ENCODE assay signal across 16 cellular contexts in genomic region chr5:107633171-107633901, GRCh38. TPM values are rescaled to one million over a fixed set of nuclear protein-coding genes. Genes with fewer than 3 reads are reported as not detected.
DNase-seq lines count a peak whose midpoint lies in the region; ATAC-seq and TF ChIP-seq lines count a peak whose summit lies in the region.
"Had no signal": no experiment of that assay in that cellular context is flagged by ENCODE, and none has a peak within 500 bp of the region (broad histone marks: within the 10 kb centered on the region; RNA-seq: fewer than 3 reads in every experiment).

No MANE protein-coding gene starts in this region.

- ATAC-seq in stimulated activated naive B cell treated with anti-CD40 and anti-IgM and Interleukin-4, amounts not matched to agents 10 μg/mL and 1 μg/mL and 100 μg/mL, for 72 hours (replicated peaks): no peak

- H3K9me3 Mint-ChIP-seq in stimulated activated naive B cell treated with anti-CD40 and anti-IgM and Interleukin-4, amounts not matched to agents 10 μg/mL and 1 μg/mL and 100 μg/mL, for 72 hours: no peaks in the 10 kb centered on the region
- H3K9me3 Mint-ChIP-seq: activated CD4-positive, alpha-beta T cell treated with anti-CD3 and anti-CD28 coated beads, Interleukin-2, amount 10 ng/mL, durations not matched to agents 7 days and 5 days; activated naive CD8-positive, alpha-beta T cell treated with anti-CD3 and anti-CD28 coated beads, Interleukin-2, amount 10 ng/mL, durations not matched to agents 7 days and 5 days; activated T-cell treated with anti-CD3 and anti-CD28 coated beads, Interleukin-2, amount 50 U/mL, for 24 hours; T-helper 1 cell treated with Interleukin-12 subunit alpha and Interleukin-12 subunit beta and Interleukin-4 antibody, amounts not matched to agents 30 μg/mL and 1 μg/mL, for 36 hours had no signal

- TF ChIP-seq CTCF in astrocyte of the spinal cord (IDR thresholded peaks at IDR 0.05; ENCODE audit: low read depth, low read length): no peak

- H3K27me3 ChIP-seq in MG63: no peaks in the 10 kb centered on the region
- H3K27me3 ChIP-seq: pancreas had no signal

- H3K36me3 Mint-ChIP-seq in stimulated activated naive B cell treated with anti-CD40 and anti-IgM and Interleukin-4, amounts not matched to agents 10 μg/mL and 1 μg/mL and 100 μg/mL, for 72 hours: no peaks in the 10 kb centered on the region
- H3K36me3 Mint-ChIP-seq: activated naive CD8-positive, alpha-beta T cell treated with anti-CD3 and anti-CD28 coated beads, Interleukin-2, amount 10 ng/mL, durations not matched to agents 7 days and 5 days had no signal

- intact Hi-C loops in posterior vena cava (cut with DNase I): no loop called here

- H3K36me3 ChIP-seq in MG63: no peaks in the 10 kb centered on the region
- H3K36me3 ChIP-seq: pancreas had no signal

- in situ Hi-C loops in astrocyte of the spinal cord (cut with HindIII; ENCODE audit: low sequenced_read_pairs): no loop called here

- no peaks in the 10 kb centered on the region for H3K9me3 ChIP-seq in MG63
- H3K9me3 ChIP-seq: pancreas had no signal

- no peak overlapping the region for H3K4me3 ChIP-seq in MG63
- no peak overlapping the region for H3K4me3 ChIP-seq in astrocyte of the spinal cord (ENCODE audit: low read depth, low read length)
- H3K4me3 ChIP-seq: pancreas had no signal

- H3K27ac Mint-ChIP-seq in stimulated activated naive B cell treated with anti-CD40 and anti-IgM and Interleukin-4, amounts not matched to agents 10 μg/mL and 1 μg/mL and 100 μg/mL, for 72 hours: no peak overlapping the region
- H3K27ac Mint-ChIP-seq: activated CD4-positive, alpha-beta T cell treated with anti-CD3 and anti-CD28 coated beads, Interleukin-2, amount 10 ng/mL, durations not matched to agents 7 days and 5 days; activated naive CD8-positive, alpha-beta T cell treated with anti-CD3 and anti-CD28 coated beads, Interleukin-2, amount 10 ng/mL, durations not matched to agents 7 days and 5 days; activated T-cell treated with anti-CD3 and anti-CD28 coated beads, Interleukin-2, amount 50 U/mL, for 24 hours; T-helper 1 cell treated with Interleukin-12 subunit alpha and Interleukin-12 subunit beta and Interleukin-4 antibody, amounts not matched to agents 30 μg/mL and 1 μg/mL, for 36 hours had no signal

- H3K27me3 Mint-ChIP-seq in stimulated activated naive B cell treated with anti-CD40 and anti-IgM and Interleukin-4, amounts not matched to agents 10 μg/mL and 1 μg/mL and 100 μg/mL, for 72 hours: no peaks in the 10 kb centered on the region

- H3K4me3 Mint-ChIP-seq in stimulated activated naive B cell treated with anti-CD40 and anti-IgM and Interleukin-4, amounts not matched to agents 10 μg/mL and 1 μg/mL and 100 μg/mL, for 72 hours: no peak overlapping the region
- H3K4me3 Mint-ChIP-seq: activated CD4-positive, alpha-beta T cell treated with anti-CD3 and anti-CD28 coated beads, Interleukin-2, amount 10 ng/mL, durations not matched to agents 7 days and 5 days; activated naive CD8-positive, alpha-beta T cell treated with anti-CD3 and anti-CD28 coated beads, Interleukin-2, amount 10 ng/mL, durations not matched to agents 7 days and 5 days; activated T-cell treated with anti-CD3 and anti-CD28 coated beads, Interleukin-2, amount 50 U/mL, for 24 hours; T-helper 1 cell treated with Interleukin-12 subunit alpha and Interleukin-12 subunit beta and Interleukin-4 antibody, amounts not matched to agents 30 μg/mL and 1 μg/mL, for 36 hours had no signal

- DNase-seq in AG08395 (ENCODE audit: low spot score) (peak; percentile 11), MG63 (peak; percentile 30), astrocyte of the spinal cord (ENCODE audit: low read depth, low spot score) (peak; percentile 45), hepatic stellate cell (ENCODE audit: low spot score) (peak; percentile 16), SKM-1 (lab: John Stamatoyannopoulos, UW; ENCODE audit: unreplicated experiment) (no peak), DMS53 treated with DMSO at 0.1 percent for 48 hours (lab: John Stamatoyannopoulos, UW; ENCODE audit: unreplicated experiment) (no peak), posterior vena cava (ENCODE audit: low spot score) (no peak)
- no peak for DNase-seq in stimulated activated naive B cell treated with anti-CD40 and anti-IgM and Interleukin-4, amounts not matched to agents 10 μg/mL and 1 μg/mL and 100 μg/mL, for 72 hours
- DNase-seq: activated CD4-positive, alpha-beta T cell treated with anti-CD3 and anti-CD28 coated beads, Interleukin-2, amount 10 ng/mL, durations not matched to agents 7 days and 5 days; activated naive CD8-positive, alpha-beta T cell treated with anti-CD3 and anti-CD28 coated beads, Interleukin-2, amount 10 ng/mL, durations not matched to agents 7 days and 5 days; activated T-cell treated with anti-CD3 and anti-CD28 coated beads, Interleukin-2, amount 50 U/mL, for 24 hours; cortex of kidney; NCI-H526 treated with DMSO at 0.1 percent for 48 hours; pancreas; stimulated activated CD4-positive, alpha-beta T cell treated with anti-CD3 and anti-CD28 coated beads, Interleukin-15, amount 100 ng/mL, for 24 hours had no signal

- no peaks in the 10 kb centered on the region for H3K4me1 Mint-ChIP-seq in stimulated activated naive B cell treated with anti-CD40 and anti-IgM and Interleukin-4, amounts not matched to agents 10 μg/mL and 1 μg/mL and 100 μg/mL, for 72 hours
- H3K4me1 Mint-ChIP-seq: activated CD4-positive, alpha-beta T cell treated with anti-CD3 and anti-CD28 coated beads, Interleukin-2, amount 10 ng/mL, durations not matched to agents 7 days and 5 days; activated naive CD8-positive, alpha-beta T cell treated with anti-CD3 and anti-CD28 coated beads, Interleukin-2, amount 10 ng/mL, durations not matched to agents 7 days and 5 days had no signal

RNA-seq across cellular contexts. Expression of gene EFNA5, which starts 37.4 kb away (rescaled TPM):
- total RNA-seq in MG63 (2014; rRNA removed; shearing (Covaris generic); ENCODE audit: low replicate concordance): 0.56 and 0.79 TPM in 2 replicates
- total RNA-seq in posterior vena cava: 10 to 100 TPM in 1 of 2 donors, 1 to 10 TPM in 1; 4.2 to 10.2 TPM
- total RNA-seq: activated CD4-positive, alpha-beta T cell treated with anti-CD3 and anti-CD28 coated beads, Interleukin-2, amount 10 ng/mL, durations not matched to agents 7 days and 5 days; activated naive CD8-positive, alpha-beta T cell treated with anti-CD3 and anti-CD28 coated beads, Interleukin-2, amount 10 ng/mL, durations not matched to agents 7 days and 5 days had no signal

Comparison
In these comparisons a context has a peak if more than half of its experiments do, and no peak if none do; other contexts are left out.
1. DNase-seq: peak in AG08395 (single experiment), MG63 (single experiment), astrocyte of the spinal cord (single experiment) and hepatic stellate cell (single experiment); none in SKM-1 (single experiment), DMS53 treated with DMSO at 0.1 percent for 48 hours (single experiment), posterior vena cava (single experiment) and stimulated activated naive B cell treated with anti-CD40 and anti-IgM and Interleukin-4, amounts not matched to agents 10 μg/mL and 1 μg/mL and 100 μg/mL, for 72 hours (single experiment).